In the genomic region with DNA sequence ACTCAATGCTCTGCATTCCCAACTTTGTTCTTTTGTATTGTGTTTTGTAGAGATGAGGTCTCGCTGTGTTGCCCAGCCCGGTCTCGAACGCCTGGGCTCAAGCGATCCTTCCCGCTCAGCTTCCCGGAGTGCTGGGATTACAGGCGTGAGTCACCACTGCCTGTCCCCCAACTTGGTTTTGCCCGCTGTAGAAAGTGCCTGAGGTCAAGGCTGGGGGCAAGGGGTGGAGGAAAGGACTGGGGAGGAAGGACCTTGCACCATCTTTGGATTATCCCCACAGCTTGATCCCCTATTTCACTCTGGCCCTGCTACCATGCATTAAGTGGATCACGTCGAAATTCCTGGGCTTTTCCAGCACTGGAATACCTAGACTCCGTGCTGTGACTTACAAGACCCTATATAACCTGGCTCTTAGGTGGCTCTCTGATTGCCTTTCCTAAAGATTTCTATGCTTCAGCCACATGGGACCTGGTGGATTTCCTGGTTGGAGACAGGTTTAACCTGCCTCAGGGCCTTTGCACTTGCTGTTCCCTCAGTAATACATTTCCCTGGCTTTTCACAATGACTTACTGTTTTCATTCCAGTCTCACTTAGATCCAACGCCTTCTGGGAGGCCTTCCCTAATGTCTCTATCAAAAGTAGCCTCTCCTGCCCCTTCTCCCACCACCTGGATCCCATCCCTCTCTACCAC, we compare ENCODE assay signal across 8 cellular contexts. TPM values are rescaled to one million over a fixed set of nuclear protein-coding genes. Genes with fewer than 3 reads are reported as not detected.
DNase-seq lines count a peak whose midpoint lies in the region; ATAC-seq and TF ChIP-seq lines count a peak whose summit lies in the region.

No MANE protein-coding gene starts in this region.

- peaks cover 0 to 15% (median 8%) of the 10 kb centered on the region in 12 donors for H3K4me1 ChIP-seq in heart left ventricle
- H3K4me1 ChIP-seq in ascending aorta = peaks cover 0 to 8% of the 10 kb centered on the region in 2 donors
- H3K4me1 ChIP-seq in urinary bladder (ENCODE audit: insufficient read depth) = peaks cover 1% of the 10 kb centered on the region
- peaks cover 5 to 9% of the 10 kb centered on the region in 2 donors for H3K4me1 ChIP-seq in adrenal gland (replicated peaks in 1 of 2)

- H3K4me3 ChIP-seq in heart left ventricle (peak overlapping the region in 9 of 12 donors; percentile 14 to 60 (median 51)), ascending aorta (peak overlapping the region; percentile 72 to 89), kidney epithelial cell (ENCODE audit: low read depth, low read length) (peak overlapping the region; percentile 78), urinary bladder (ENCODE audit: low read depth, low read length) (peak overlapping the region; percentile 71), adrenal gland (peak overlapping the region in 1 of 4 donors; percentile 62)

- H3K36me3 ChIP-seq in heart left ventricle = no peaks in the 10 kb centered on the region
- no peaks in the 10 kb centered on the region for H3K36me3 ChIP-seq in ascending aorta
- no peaks in the 10 kb centered on the region for H3K36me3 ChIP-seq in kidney epithelial cell (ENCODE audit: control insufficient read depth, insufficient read depth, low read length)
- no peaks in the 10 kb centered on the region for H3K36me3 ChIP-seq in urinary bladder (ENCODE audit: insufficient read depth)
- no peaks in the 10 kb centered on the region for H3K36me3 ChIP-seq in adrenal gland (replicated peaks in 1 of 2)

- peaks cover 23 to 99% (median 66%) of the 10 kb centered on the region in 9 donors for H3K27me3 ChIP-seq in heart left ventricle
- no peaks in the 10 kb centered on the region for H3K27me3 ChIP-seq in ascending aorta
- H3K27me3 ChIP-seq in kidney epithelial cell (ENCODE audit: control insufficient read depth, insufficient read depth, low read length) = peaks cover 24% of the 10 kb centered on the region
- H3K27me3 ChIP-seq in adrenal gland = peaks cover 61% of the 10 kb centered on the region

- H3K9me3 ChIP-seq in heart left ventricle = no peaks in the 10 kb centered on the region
- H3K9me3 ChIP-seq in ascending aorta = no peaks in the 10 kb centered on the region
- H3K9me3 ChIP-seq in adrenal gland (replicated peaks in 1 of 3) = no peaks in the 10 kb centered on the region

- 28 to 37% (median 33%) methylated on average over 11 to 13 of the region's 13 CpGs for WGBS in heart left ventricle, 4 donors
- 27% methylated on average over 13 of the region's 13 CpGs for WGBS in urinary bladder
- 24 to 44% (median 28%) methylated on average over 6 to 13 of the region's 13 CpGs for WGBS in adrenal gland, 4 donors

- intact Hi-C loops in heart left ventricle (cut with DNase I) (no loop called here), cardiac septum (cut with DNase I) (no loop called here), ascending aorta (cut with DNase I) (no loop called here), adrenal gland (cut with DNase I) (no loop called here)

- DNase-seq in heart left ventricle (no peak), cardiac septum (ENCODE audit: low spot score) (no peak), ascending aorta (ENCODE audit: low spot score in 2 of 2) (no peak), kidney epithelial cell (ENCODE audit: low read depth) (no peak), NCI-H146 (lab: John Stamatoyannopoulos, UW) (no peak), adrenal gland (no peak)

- TF ChIP-seq CTCF in heart left ventricle (IDR thresholded peaks at IDR 0.05) (no peak), ascending aorta (IDR thresholded peaks at IDR 0.05) (no peak), kidney epithelial cell (IDR thresholded peaks at IDR 0.05; ENCODE audit: insufficient read depth, low read length, poor library complexity, severe bottlenecking) (no peak), adrenal gland (IDR thresholded peaks at IDR 0.05) (no peak)

- ATAC-seq in heart left ventricle (no peak), HG03460 (IDR thresholded peaks at IDR 0.05; ENCODE audit: unreplicated experiment) (no peak)

- TF ChIP-seq POLR2A in heart left ventricle (IDR thresholded peaks at IDR 0.05) (no peak), adrenal gland (IDR thresholded peaks at IDR 0.05) (no peak)

- H3K27ac ChIP-seq in heart left ventricle (no peak overlapping the region), ascending aorta (no peak overlapping the region), urinary bladder (ENCODE audit: low read depth) (no peak overlapping the region), adrenal gland (no peak overlapping the region)

RNA-seq across cellular contexts. Expression of gene PIANP, which starts 0.6 kb away (rescaled TPM):
- total RNA-seq in heart left ventricle (under 1 TPM in 3 of 9 donors, not detected in 6; 0.11 to 0.32 (median 0.22) TPM), cardiac septum (0.40 TPM), ascending aorta (not detected), kidney epithelial cell (0.07 and 0.13 TPM in 2 replicates), urinary bladder (1.1 TPM), adrenal gland (1 to 10 TPM in 1 of 8 donors, under 1 TPM in 4, not detected in 3; 0.11 to 4.6 (median 0.50) TPM)
- polyA plus RNA-seq in heart left ventricle (under 1 TPM; 0.15 to 0.28 TPM), urinary bladder (11.4 TPM), adrenal gland (1 to 10 TPM; 2.4 to 5.2 (median 3.5) TPM)

RNA-seq across cellular contexts. Expression of gene ZNF384, which starts 12.0 kb away (rescaled TPM):
- total RNA-seq in heart left ventricle = 10 to 100 TPM; 19.4 to 38.1 (median 25.2) TPM
- polyA plus RNA-seq in heart left ventricle = 10 to 100 TPM; 15.0 to 29.7 TPM
- 32.7 TPM for total RNA-seq in cardiac septum
- 15.1 TPM for total RNA-seq in ascending aorta
- 34.0 and 36.6 TPM in 2 replicates for total RNA-seq in kidney epithelial cell
- 19.9 TPM for total RNA-seq in urinary bladder
- 49.0 TPM for polyA plus RNA-seq in urinary bladder
- 10 to 100 TPM; 20.7 to 67.2 (median 47.8) TPM for total RNA-seq in adrenal gland
- 10 to 100 TPM; 45.5 to 71.2 (median 49.5) TPM for polyA plus RNA-seq in adrenal gland

RNA-seq across cellular contexts. Expression of gene COPS7A, which starts 22.6 kb away (rescaled TPM):
- total RNA-seq in heart left ventricle (10 to 100 TPM; 56.7 to 96.4 (median 82.6) TPM), cardiac septum (64.7 TPM), ascending aorta (221 TPM), kidney epithelial cell (65.2 and 69.1 TPM in 2 replicates), urinary bladder (35.6 TPM), adrenal gland (100 to 1,000 TPM in 1 of 8 donors, 10 to 100 TPM in 7; 56.5 to 105 (median 84.0) TPM)
- polyA plus RNA-seq in heart left ventricle (100 to 1,000 TPM in 1 of 2 donors, 10 to 100 TPM in 1; 54.1 to 108 TPM), urinary bladder (88.2 TPM), adrenal gland (10 to 100 TPM; 46.5 to 85.1 (median 50.6) TPM)

RNA-seq across cellular contexts. Expression of gene ING4, which starts 38.3 kb away (rescaled TPM):
- 10 to 100 TPM; 17.4 to 39.0 (median 24.7) TPM for total RNA-seq in heart left ventricle
- polyA plus RNA-seq in heart left ventricle = 10 to 100 TPM; 14.6 to 23.6 TPM
- total RNA-seq in cardiac septum = 20.6 TPM
- total RNA-seq in ascending aorta = 2.6 TPM
- total RNA-seq in kidney epithelial cell = 31.8 and 34.1 TPM in 2 replicates
- 66.2 TPM for total RNA-seq in urinary bladder
- polyA plus RNA-seq in urinary bladder = 66.4 TPM
- total RNA-seq in adrenal gland = 10 to 100 TPM; 22.6 to 87.6 (median 48.3) TPM
- polyA plus RNA-seq in adrenal gland = 10 to 100 TPM; 31.6 to 40.1 (median 32.3) TPM

RNA-seq across cellular contexts. Expression of gene MLF2, which starts 51.7 kb away (rescaled TPM):
- 100 to 1,000 TPM; 126 to 207 (median 152) TPM for total RNA-seq in heart left ventricle
- 100 to 1,000 TPM; 136 to 231 TPM for polyA plus RNA-seq in heart left ventricle
- 135 TPM for total RNA-seq in cardiac septum
- total RNA-seq in ascending aorta = 145 TPM
- 190 and 216 TPM in 2 replicates for total RNA-seq in kidney epithelial cell
- total RNA-seq in urinary bladder = 51.0 TPM
- 240 TPM for polyA plus RNA-seq in urinary bladder
- total RNA-seq in adrenal gland = 100 to 1,000 TPM; 135 to 334 (median 233) TPM
- 100 to 1,000 TPM; 181 to 248 (median 233) TPM for polyA plus RNA-seq in adrenal gland
